ENCODE assay signal across 33 cellular contexts in genomic region chr4:118363166-118363565, GRCh38. TPM values are rescaled to one million over a fixed set of nuclear protein-coding genes. Genes with fewer than 3 reads are reported as not detected.
"Had no signal": no experiment of that assay in that cellular context is flagged by ENCODE, and none has a peak within 500 bp of the region (broad histone marks: within the 10 kb centered on the region; RNA-seq: fewer than 3 reads in every experiment).

No MANE protein-coding gene starts in this region.

- H3K4me3 ChIP-seq: cardiac muscle cell, PC-9 had no signal

- H3K36me3 ChIP-seq: cardiac muscle cell had no signal

- H3K9me3 Mint-ChIP-seq: activated CD4-positive, alpha-beta T cell treated with anti-CD3 and anti-CD28 coated beads, Interleukin-2, amount 10 ng/mL, durations not matched to agents 24 days and 14 days; activated CD8-positive, alpha-beta T cell treated with anti-CD3 and anti-CD28 coated beads for 36 hours; activated naive CD8-positive, alpha-beta T cell treated with anti-CD3 and anti-CD28 coated beads for 36 hours; activated T-cell treated with anti-CD3 and anti-CD28 coated beads, Interleukin-2, amount 50 U/mL, for 72 hours; activated T-helper 17 cell treated with anti-CD3 and anti-CD28 coated beads, Interleukin-2, amount 50 U/mL, for 72 hours; central memory CD8-positive, alpha-beta T cell; T-helper 1 cell treated with Interleukin-12 subunit alpha and Interleukin-12 subunit beta and Interleukin-4 antibody, amounts not matched to agents 30 μg/mL and 1 μg/mL, for 36 hours; T-helper 2 cell treated with Interferon-gamma antibody and Interleukin-4, amounts not matched to agents 5 μg/mL and 100 μg/mL, for 36 hours had no signal

- H3K36me3 Mint-ChIP-seq: activated naive CD8-positive, alpha-beta T cell treated with anti-CD3 and anti-CD28 coated beads for 36 hours had no signal

- H3K27ac Mint-ChIP-seq: activated CD4-positive, alpha-beta T cell treated with anti-CD3 and anti-CD28 coated beads, Interleukin-2, amount 10 ng/mL, durations not matched to agents 24 days and 14 days; activated CD8-positive, alpha-beta T cell treated with anti-CD3 and anti-CD28 coated beads for 36 hours; activated naive CD8-positive, alpha-beta T cell treated with anti-CD3 and anti-CD28 coated beads for 36 hours; activated T-cell treated with anti-CD3 and anti-CD28 coated beads, Interleukin-2, amount 50 U/mL, for 72 hours; activated T-helper 17 cell treated with anti-CD3 and anti-CD28 coated beads, Interleukin-2, amount 50 U/mL, for 72 hours; T-helper 1 cell treated with Interleukin-12 subunit alpha and Interleukin-12 subunit beta and Interleukin-4 antibody, amounts not matched to agents 30 μg/mL and 1 μg/mL, for 36 hours; T-helper 2 cell treated with Interferon-gamma antibody and Interleukin-4, amounts not matched to agents 5 μg/mL and 100 μg/mL, for 36 hours had no signal

- H3K27ac ChIP-seq: cardiac muscle cell, KMS-11, PC-9, RWPE1 had no signal

- DNase-seq: activated CD4-positive, alpha-beta T cell treated with anti-CD3 and anti-CD28 coated beads, Interleukin-2, amount 10 ng/mL, durations not matched to agents 24 days and 14 days; activated CD4-positive, alpha-beta T cell treated with anti-CD3 and anti-CD28 coated beads, Interleukin-2, amount 50 U/mL, for 4 hours; activated CD8-positive, alpha-beta T cell treated with anti-CD3 and anti-CD28 coated beads for 36 hours; activated effector memory CD4-positive, alpha-beta T cell treated with anti-CD3 and anti-CD28 coated beads, Interleukin-2, amount 50 U/mL, for 16 hours; activated naive CD4-positive, alpha-beta T cell; activated naive CD4-positive, alpha-beta T cell treated with anti-CD3 and anti-CD28 coated beads, Interleukin-2, amount 50 U/mL, for 16 hours; activated naive CD8-positive, alpha-beta T cell treated with anti-CD3 and anti-CD28 coated beads for 36 hours; activated T-cell treated with anti-CD3 and anti-CD28 coated beads, Interleukin-2, amount 50 U/mL, for 1 hour; activated T-cell treated with anti-CD3 and anti-CD28 coated beads, Interleukin-2, amount 50 U/mL, for 72 hours; amniotic stem cell; aorta; MM.1S; MV-4-11; NCI-H1092; NCI-H1436 treated with DMSO at 0.1 percent for 48 hours; NCI-H1694 treated with DMSO at 0.1 percent for 48 hours; NCI-H2029; NCI-H2171; NCI-H510A; NCI-H526; NCI-H748 treated with DMSO at 0.1 percent for 48 hours; NK-92 treated with Interleukin-12 subunit alpha and Interleukin-12 subunit beta, amount 100 ng/mL, for 24 hours; PC-9; SIG-M5 had no signal

- H3K4me3 Mint-ChIP-seq: activated CD4-positive, alpha-beta T cell treated with anti-CD3 and anti-CD28 coated beads, Interleukin-2, amount 10 ng/mL, durations not matched to agents 24 days and 14 days; activated CD8-positive, alpha-beta T cell treated with anti-CD3 and anti-CD28 coated beads for 36 hours; activated naive CD8-positive, alpha-beta T cell treated with anti-CD3 and anti-CD28 coated beads for 36 hours; activated T-cell treated with anti-CD3 and anti-CD28 coated beads, Interleukin-2, amount 50 U/mL, for 72 hours; activated T-helper 17 cell treated with anti-CD3 and anti-CD28 coated beads, Interleukin-2, amount 50 U/mL, for 72 hours; central memory CD8-positive, alpha-beta T cell; T-helper 1 cell treated with Interleukin-12 subunit alpha and Interleukin-12 subunit beta and Interleukin-4 antibody, amounts not matched to agents 30 μg/mL and 1 μg/mL, for 36 hours; T-helper 2 cell treated with Interferon-gamma antibody and Interleukin-4, amounts not matched to agents 5 μg/mL and 100 μg/mL, for 36 hours had no signal

- H3K9ac ChIP-seq: KMS-11 had no signal

- H3K4me2 ChIP-seq: KMS-11, PC-9 had no signal

- H2AFZ ChIP-seq: PC-9 had no signal

- H3K4me1 Mint-ChIP-seq: activated CD4-positive, alpha-beta T cell treated with anti-CD3 and anti-CD28 coated beads, Interleukin-2, amount 10 ng/mL, durations not matched to agents 24 days and 14 days; activated naive CD8-positive, alpha-beta T cell treated with anti-CD3 and anti-CD28 coated beads for 36 hours; activated T-helper 17 cell treated with anti-CD3 and anti-CD28 coated beads, Interleukin-2, amount 50 U/mL, for 72 hours; central memory CD8-positive, alpha-beta T cell had no signal

- H3K27me3 ChIP-seq: cardiac muscle cell had no signal

- ATAC-seq: activated CD8-positive, alpha-beta T cell treated with anti-CD3 and anti-CD28 coated beads for 36 hours; activated T-cell treated with anti-CD3 and anti-CD28 coated beads, Interleukin-2, amount 50 U/mL, for 72 hours; activated T-helper 17 cell treated with anti-CD3 and anti-CD28 coated beads, Interleukin-2, amount 50 U/mL, for 72 hours; Right ventricle myocardium inferior had no signal

RNA-seq across cellular contexts. Expression of gene PRSS12, which starts 10.4 kb away (rescaled TPM):
- total RNA-seq: activated CD4-positive, alpha-beta T cell treated with anti-CD3 and anti-CD28 coated beads, Interleukin-2, amount 10 ng/mL, durations not matched to agents 24 days and 14 days; activated CD8-positive, alpha-beta memory T cell treated with anti-CD3 and anti-CD28 coated beads for 36 hours; activated CD8-positive, alpha-beta T cell treated with anti-CD3 and anti-CD28 coated beads for 36 hours; activated naive CD8-positive, alpha-beta T cell treated with anti-CD3 and anti-CD28 coated beads for 36 hours; activated T-helper 17 cell treated with anti-CD3 and anti-CD28 coated beads, Interleukin-2, amount 50 U/mL, for 72 hours; Right ventricle myocardium inferior had no signal
